Comparison of ENCODE assay signal across 1 cellular context in genomic region chr11:108218455-108218854, GRCh38.
TF ChIP-seq lines count a peak whose summit lies in the region.

No MANE protein-coding gene starts in this region.

TF ChIP-seq in neural cell, 6 proteins besides CTCF, POLR2A, EP300 and RAD21 (continued from another document):
- no peak for TF ChIP-seq MXI1 (conservative IDR thresholded peaks at IDR 0.05; ENCODE audit: poor library complexity, severe bottlenecking)
TF ChIP-seq in neural cell: peak in this region for 0.
